8 cellular contexts compared by ENCODE assay signal in the genomic region with DNA sequence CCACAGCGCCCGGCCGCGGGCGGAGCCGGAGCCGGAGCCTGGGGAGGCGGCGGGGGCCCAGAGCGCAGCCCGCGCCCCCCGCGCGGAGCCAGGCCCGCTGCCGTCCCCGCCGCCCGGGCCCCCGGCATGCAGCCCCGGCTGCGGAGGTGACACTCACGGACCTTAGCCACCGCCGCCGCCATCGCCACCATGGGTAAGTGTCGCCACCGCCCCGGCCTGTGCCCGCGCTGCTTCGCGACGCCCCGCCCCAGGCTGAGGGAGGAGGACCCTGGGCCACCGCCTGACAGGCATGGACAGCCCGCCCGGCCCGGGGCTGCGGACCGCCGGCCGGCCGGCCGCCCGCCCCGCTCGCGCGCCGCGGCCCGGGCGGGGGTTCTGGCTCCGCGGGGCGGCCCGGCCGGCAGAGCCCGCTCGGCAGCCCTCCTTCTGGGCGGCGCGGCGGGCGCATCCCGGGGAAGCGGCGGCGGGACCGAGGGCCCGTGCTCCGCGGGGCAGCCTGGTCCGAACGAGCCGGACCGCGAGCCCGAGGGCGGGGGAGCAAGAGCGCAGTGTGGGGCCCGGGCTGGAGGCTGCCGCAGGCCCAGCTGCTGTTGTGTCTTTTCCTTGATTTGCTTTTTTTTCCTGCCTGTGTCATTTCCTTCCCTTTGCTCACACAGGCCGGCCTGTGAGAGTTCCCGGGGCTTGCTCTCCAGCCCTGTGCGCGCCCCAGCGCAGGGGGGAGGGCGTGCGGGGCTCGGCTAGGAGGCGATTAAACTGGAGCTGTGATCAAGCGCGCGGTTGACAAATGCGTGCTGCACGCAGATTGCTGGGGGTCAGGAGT. TPM values are rescaled to one million over a fixed set of nuclear protein-coding genes. Genes with fewer than 3 reads are reported as not detected.
DNase-seq lines count a peak whose midpoint lies in the region; ATAC-seq and TF ChIP-seq lines count a peak whose summit lies in the region.

No MANE protein-coding gene starts in this region.

- H3K4me3 Mint-ChIP-seq in natural killer cell, result peak overlapping the region; percentile 99

- intact Hi-C loops in Panc1 (cut with micrococcal nuclease; ENCODE audit: unreplicated experiment) (no loop called here), natural killer cell (cut with micrococcal nuclease) (loop anchor here (2.0 to 5.0 kb wide), 4 partner anchors 70 to 220 kb away; partner anchors contain the start of genes CCDC47, DCAF7, DDX42 and SMARCD2)

- in situ Hi-C loops in Panc1 (cut with HindIII; ENCODE audit: low pct_unique_long_range_greater_than_20kb, low sequenced_read_pairs), result no loop called here

- H3K9me3 Mint-ChIP-seq in natural killer cell, result no peaks in the 10 kb centered on the region

- H3K9me3 ChIP-seq in Panc1 (ENCODE audit: control insufficient read depth, insufficient read depth, low read depth, low read length), result no peaks in the 10 kb centered on the region

- H3K4me3 ChIP-seq in Panc1 (ENCODE audit: low read depth in 2 of 2, low read length in 2 of 2), result peak overlapping the region; percentile 70 to 76
- peak overlapping the region; percentile 80 for H3K4me3 ChIP-seq in fibroblast of the aortic adventitia (ENCODE audit: low read depth, low read length)

- no peaks in the 10 kb centered on the region for H3K36me3 Mint-ChIP-seq in natural killer cell

- DNase-seq in Panc1 (ENCODE audit: low read depth, low spot score) (no peak), fibroblast of the aortic adventitia (ENCODE audit: low read depth) (peak; percentile 51), natural killer cell (peak; percentile 57), superior temporal gyrus (ENCODE audit: extremely low spot score) (peak; percentile 37)
- peak; percentile 53 for DNase-seq in activated effector memory CD4-positive, alpha-beta T cell treated with Interleukin-2 at 50 U/mL for 16 hours

- CTCF ChIA-PET in Panc1 (lab: Charles Lee), result no interaction called here

- peak overlapping the region; percentile 70 for H3K27ac ChIP-seq in C4-2B
- peak overlapping the region; percentile 44; the same call in 1 of the 2 replicates for H3K27ac ChIP-seq in Panc1 (ENCODE audit: low read length)

- BruUV-seq in Panc1 (replicated peaks; lab: Mats Ljungman, UMichigan), result no TSS peak

- no peaks in the 10 kb centered on the region for H3K27me3 ChIP-seq in Panc1 (ENCODE audit: control insufficient read depth, insufficient read depth, low read length)

- H3K4me1 ChIP-seq in Panc1 (ENCODE audit: control insufficient read depth, insufficient read depth, low read length), result peaks cover 22% of the 10 kb centered on the region

- H3K36me3 ChIP-seq in Panc1 (ENCODE audit: control insufficient read depth, insufficient read depth, low read length), result peaks cover 5% of the 10 kb centered on the region; the same call in 1 of the 2 replicates

- ATAC-seq in GM19372 (IDR thresholded peaks at IDR 0.05; ENCODE audit: low read depth, unreplicated experiment), result peak; percentile 20
- ATAC-seq in HG03520 (IDR thresholded peaks at IDR 0.05; ENCODE audit: unreplicated experiment), result peak; percentile 25
- peak; percentile 79 for ATAC-seq in Panc1
- peak; percentile 30 to 48 (median 36) for ATAC-seq in natural killer cell

- peaks cover 41 to 46% of the 10 kb centered on the region in 2 donors for H3K4me1 Mint-ChIP-seq in natural killer cell

- H3K27me3 Mint-ChIP-seq in natural killer cell (ENCODE audit: low read depth in 2 of 2), result no peaks in the 10 kb centered on the region

- POLR2A ChIA-PET in Panc1 (lab: Charles Lee), result no interaction called here

- TF ChIP-seq CTCF in C4-2B (conservative IDR thresholded peaks at IDR 0.05) (no peak), Panc1 (IDR thresholded peaks at IDR 0.05) (no peak), fibroblast of the aortic adventitia (IDR thresholded peaks at IDR 0.05; ENCODE audit: insufficient read depth, low read length) (no peak), natural killer cell (IDR thresholded peaks at IDR 0.05) (no peak)

- H3K27ac Mint-ChIP-seq in natural killer cell, result peak overlapping the region; percentile 83 to 91

RNA-seq across cellular contexts. Expression of gene MAP3K3, which starts 0.6 kb away (rescaled TPM):
- 22.3 TPM for total RNA-seq in Panc1 (2021; ENCODE audit: unreplicated experiment)
- 16.2 TPM for polyA plus RNA-seq in Panc1 (2012; ENCODE audit: insufficient read length)
- total RNA-seq in fibroblast of the aortic adventitia (ENCODE audit: low replicate concordance), result 25.0 and 37.4 TPM in 2 replicates
- total RNA-seq in natural killer cell, result 10 to 100 TPM; 82.0 to 89.2 (median 88.5) TPM

RNA-seq across cellular contexts. Expression of gene TACO1, which starts 22.1 kb away (rescaled TPM):
- total RNA-seq in Panc1 (2021; ENCODE audit: unreplicated experiment), result 17.9 TPM
- 18.6 TPM for polyA plus RNA-seq in Panc1 (2012; ENCODE audit: insufficient read length)
- 16.1 and 20.3 TPM in 2 replicates for total RNA-seq in fibroblast of the aortic adventitia (ENCODE audit: low replicate concordance)
- 10 to 100 TPM in 1 of 3 donors, 1 to 10 TPM in 2; 7.1 to 10.9 (median 9.2) TPM for total RNA-seq in natural killer cell

Comparison
In these comparisons a context has a peak if more than half of its experiments do, and no peak if none do; other contexts are left out.
1. ATAC-seq: peak in every context shown above with its lines; median percentile 79 in Panc1; 36 in natural killer cell; 25 in HG03520; 20 in GM19372.